In genomic region chr4:38516194-38516593, GRCh38 we compare ENCODE assay signal across 23 cellular contexts.
"Had no signal": no experiment of that assay in that cellular context is flagged by ENCODE, and none has a peak within 500 bp of the region (broad histone marks: within the 10 kb centered on the region; RNA-seq: fewer than 3 reads in every experiment).

No MANE protein-coding gene starts in this region.

- H3K27ac ChIP-seq: breast epithelium, coronary artery, lower lobe of right lung, sigmoid colon, transverse colon, uterus had no signal

- H3K9me3 ChIP-seq: breast epithelium, lower lobe of right lung, mucosa of descending colon, sigmoid colon, transverse colon, uterus had no signal

- H3K36me3 ChIP-seq: breast epithelium, lower lobe of right lung, sigmoid colon, transverse colon, uterus had no signal

- DNase-seq: activated CD4-positive, alpha-beta T cell treated with anti-CD3 and anti-CD28 coated beads for 1 hour; activated CD4-positive, alpha-beta T cell treated with anti-CD3 and anti-CD28 coated beads, Interleukin-2, amount 50 U/mL, for 1 hour; activated gamma-delta T cell treated with Interleukin-2 at 50 U/mL for 16 hours; activated naive CD8-positive, alpha-beta T cell treated with anti-CD3 and anti-CD28 coated beads for 36 hours; activated T-cell treated with anti-CD3 and anti-CD28 coated beads, Interleukin-2, amount 50 U/mL, for 1 hour; amniotic stem cell; cerebellar nuclear complex; foreskin fibroblast; kidney; lower lobe of right lung; mesendoderm; mucosa of descending colon; retina; sigmoid colon; stimulated activated CD4-positive, alpha-beta T cell treated with anti-CD3 and anti-CD28 coated beads, Interleukin-15, amount 100 ng/mL, for 24 hours; stimulated activated naive B cell treated with anti-CD40 and anti-IgM and Interleukin-4, amounts not matched to agents 10 μg/mL and 1 μg/mL and 100 μg/mL, for 72 hours; T-helper 9 cell; transverse colon; uterus had no signal

- H3K36me3 Mint-ChIP-seq: stimulated activated naive B cell treated with anti-CD40 and anti-IgM and Interleukin-4, amounts not matched to agents 10 μg/mL and 1 μg/mL and 100 μg/mL, for 72 hours had no signal

- H3K4me3 Mint-ChIP-seq: activated naive CD8-positive, alpha-beta T cell treated with anti-CD3 and anti-CD28 coated beads for 36 hours; stimulated activated naive B cell treated with anti-CD40 and anti-IgM and Interleukin-4, amounts not matched to agents 10 μg/mL and 1 μg/mL and 100 μg/mL, for 72 hours had no signal

- H3K4me3 ChIP-seq: breast epithelium, coronary artery, lower lobe of right lung, mucosa of descending colon, sigmoid colon, smooth muscle cell, transverse colon, uterus had no signal

- ATAC-seq: lower lobe of right lung; mucosa of descending colon; stimulated activated naive B cell treated with anti-CD40 and anti-IgM and Interleukin-4, amounts not matched to agents 10 μg/mL and 1 μg/mL and 100 μg/mL, for 72 hours had no signal

- H3K27me3 Mint-ChIP-seq: activated naive CD8-positive, alpha-beta T cell treated with anti-CD3 and anti-CD28 coated beads for 36 hours; progenitor cell of endocrine pancreas had no signal

- H3K4me1 ChIP-seq: breast epithelium, lower lobe of right lung, uterus had no signal

- H3K27me3 ChIP-seq: breast epithelium, sigmoid colon, transverse colon, uterus had no signal

- H3K27ac Mint-ChIP-seq: activated naive CD8-positive, alpha-beta T cell treated with anti-CD3 and anti-CD28 coated beads for 36 hours; progenitor cell of endocrine pancreas; stimulated activated naive B cell treated with anti-CD40 and anti-IgM and Interleukin-4, amounts not matched to agents 10 μg/mL and 1 μg/mL and 100 μg/mL, for 72 hours had no signal

- H3K9me3 Mint-ChIP-seq: activated naive CD8-positive, alpha-beta T cell treated with anti-CD3 and anti-CD28 coated beads for 36 hours; stimulated activated naive B cell treated with anti-CD40 and anti-IgM and Interleukin-4, amounts not matched to agents 10 μg/mL and 1 μg/mL and 100 μg/mL, for 72 hours had no signal
